In the genomic region with DNA sequence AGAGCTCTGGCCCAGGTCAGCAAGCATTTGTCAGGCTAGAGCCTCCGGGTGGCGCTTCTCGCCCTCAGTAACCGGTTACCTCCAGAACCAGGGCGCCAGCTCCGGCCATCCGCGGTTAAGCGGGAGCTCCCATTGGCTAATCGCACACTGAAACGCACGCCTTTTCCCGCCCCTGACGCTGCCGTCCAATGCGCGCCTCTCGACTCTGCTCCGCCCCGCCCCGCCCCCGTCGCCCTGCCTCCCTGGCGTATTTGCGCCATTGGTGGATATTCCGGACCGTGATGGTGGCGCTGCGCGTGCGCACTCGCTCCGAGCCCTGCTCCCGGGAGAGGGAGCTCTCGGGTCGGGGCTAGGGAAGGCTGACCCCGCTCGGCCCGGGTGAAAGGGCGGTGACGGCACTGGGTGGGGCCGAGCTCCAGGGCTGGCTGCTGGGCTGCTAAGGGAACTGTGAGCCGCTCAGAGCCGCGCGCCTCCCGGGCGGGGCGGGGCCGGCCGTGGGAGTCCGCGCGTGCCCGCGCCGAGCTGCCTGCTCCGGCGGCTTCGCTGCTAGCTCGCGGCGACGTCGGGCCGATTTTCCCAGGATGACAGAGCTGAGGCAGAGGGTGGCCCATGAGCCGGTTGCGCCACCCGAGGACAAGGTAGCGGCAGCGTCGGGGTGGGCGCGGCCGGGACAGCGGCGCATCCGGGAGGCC, we compare ENCODE assay signal across 8 cellular contexts. TPM values are rescaled to one million over a fixed set of nuclear protein-coding genes. Genes with fewer than 3 reads are reported as not detected.
DNase-seq lines count a peak whose midpoint lies in the region; ATAC-seq and TF ChIP-seq lines count a peak whose summit lies in the region.

A gene (plus strand): TSS at position 497 of the 692 bp plus-strand sequence. CDS start 85 bp downstream, at position 582.

- peak within 1 kb of the TSS; percentile 97 for H3K27ac ChIP-seq in lower lobe of right lung

- H3K27me3 ChIP-seq in lower lobe of right lung (ENCODE audit: low read depth) = no peaks in the 10 kb centered on the region

- H3K9me3 ChIP-seq in lower lobe of right lung = no peaks in the 10 kb centered on the region

- no peaks in the 10 kb centered on the region for H3K36me3 ChIP-seq in lower lobe of right lung

- peak; percentile 79 for ATAC-seq in GM19468 (IDR thresholded peaks at IDR 0.05; ENCODE audit: extremely low read depth, unreplicated experiment)
- peak; percentile 98 for ATAC-seq in lower lobe of right lung

- H3K4me3 ChIP-seq in lower lobe of right lung = peak within 1 kb of the TSS; percentile 91

- intact Hi-C loops in lower lobe of right lung (cut with DNase I) = loop anchor here (10.0 kb wide), 1 partner anchor 68 kb away; no protein-coding TSS in a partner anchor

- DNase-seq in COLO829 (ENCODE audit: low spot score) (peak; percentile 99), HS-5 (ENCODE audit: low read depth) (peak; percentile 96), NK-92 (lab: John Stamatoyannopoulos, UW; ENCODE audit: unreplicated experiment) (peak; percentile 93), lower lobe of right lung (peak; percentile 100)
- DNase-seq in activated CD8-positive, alpha-beta memory T cell treated with anti-CD3 and anti-CD28 coated beads for 1 hour (ENCODE audit: extremely low read depth in 1 of 2, low read depth in 1 of 2) = peak; percentile 99 to 100
- DNase-seq in effector CD4-positive, alpha-beta T cell = peak; percentile 100
- DNase-seq in stimulated activated CD4-positive, alpha-beta T cell treated with anti-CD3 and anti-CD28 coated beads, TNF-alpha, amount 100 ng/mL, for 24 hours (ENCODE audit: low read depth in 3 of 3) = peak; percentile 100

- peak; percentile 61 for TF ChIP-seq CTCF in lower lobe of right lung (IDR thresholded peaks at IDR 0.05)

- H3K4me1 ChIP-seq in lower lobe of right lung = peaks cover 26% of the 10 kb centered on the region

RNA-seq across cellular contexts. Expression of the gene that starts here (rescaled TPM):
- 63.3 TPM for total RNA-seq in lower lobe of right lung

Comparison
In these comparisons a context has a peak if more than half of its experiments do, and no peak if none do; other contexts are left out.
1. Peak in every context shown above with its lines: DNase-seq, ATAC-seq, H3K4me3 ChIP-seq and H3K27ac ChIP-seq.